ENCODE assay signal across 9 cellular contexts in genomic region chr1:145961109-145961424, GRCh38. TPM values are rescaled to one million over a fixed set of nuclear protein-coding genes. Genes with fewer than 3 reads are reported as not detected.
A peak's percentile ranks its signal among the peaks of the same experiment; 100 is the strongest.
DNase-seq lines count a peak whose midpoint lies in the region; ATAC-seq, FAIRE-seq and TF ChIP-seq lines count a peak whose summit lies in the region.
"Had no signal": no experiment of that assay in that cellular context is flagged by ENCODE, and none has a peak within 500 bp of the region (broad histone marks: within the 10 kb centered on the region; RNA-seq: fewer than 3 reads in every experiment).

No MANE protein-coding gene starts in this region.

- TF ChIP-seq POLR2A in testis (IDR thresholded peaks at IDR 0.05), result no peak

- H3K4me3 ChIP-seq in astrocyte (ENCODE audit: insufficient read depth, low read depth, low read length), result peak overlapping the region; percentile 71
- peak overlapping the region; percentile 39 to 62 (median 56) for H3K4me3 ChIP-seq in liver (ENCODE audit: low read depth in 1 of 3, low read length in 3 of 3)
- H3K4me3 ChIP-seq in testis, result peak overlapping the region; percentile 55 to 68

- no peak for FAIRE-seq in astrocyte (lab: Jason Lieb, UNC)

- peaks cover 2% of the 10 kb centered on the region for H3K36me3 Mint-ChIP-seq in activated CD4-positive, alpha-beta T cell treated with anti-CD3 and anti-CD28 coated beads, Interleukin-2, amount 10 ng/mL, durations not matched to agents 24 days and 14 days (ENCODE audit: low read depth)
- no peaks in the 10 kb centered on the region for H3K36me3 Mint-ChIP-seq in astrocyte (ENCODE audit: low read depth, unreplicated experiment)

- peaks cover 41% of the 10 kb centered on the region for H3K4me1 ChIP-seq in astrocyte (ENCODE audit: insufficient read depth, low read length)
- H3K4me1 ChIP-seq in liver (ENCODE audit: control insufficient read depth in 4 of 4, insufficient read depth in 4 of 4, low read length in 3 of 4), result peaks cover 8 to 72% (median 48%) of the 10 kb centered on the region in 4 donors
- H3K4me1 ChIP-seq in testis, result peaks cover 38% of the 10 kb centered on the region

- H3K4me3 Mint-ChIP-seq in activated CD4-positive, alpha-beta T cell treated with anti-CD3 and anti-CD28 coated beads, Interleukin-2, amount 10 ng/mL, durations not matched to agents 24 days and 14 days, result peak overlapping the region; percentile 98
- H3K4me3 Mint-ChIP-seq in astrocyte (ENCODE audit: unreplicated experiment), result peak overlapping the region; percentile 92

- TF ChIP-seq CTCF in astrocyte (IDR thresholded peaks at IDR 0.05; ENCODE audit: insufficient read depth, low read depth, low read length), result no peak
- TF ChIP-seq CTCF in liver (IDR thresholded peaks at IDR 0.05; ENCODE audit: low read depth, low read length, missing input control), result no peak
- no peak for TF ChIP-seq CTCF in testis (IDR thresholded peaks at IDR 0.05)

- no peak for TF ChIP-seq RAD21 in liver (IDR thresholded peaks at IDR 0.05)

- peak overlapping the region; percentile 60 for H3K27ac Mint-ChIP-seq in activated CD4-positive, alpha-beta T cell treated with anti-CD3 and anti-CD28 coated beads, Interleukin-2, amount 10 ng/mL, durations not matched to agents 24 days and 14 days
- H3K27ac Mint-ChIP-seq in astrocyte (ENCODE audit: unreplicated experiment), result peak overlapping the region; percentile 88

- peaks cover 19% of the 10 kb centered on the region for H3K79me2 ChIP-seq in astrocyte (ENCODE audit: insufficient read depth, low read length)

- ATAC-seq in HG03280 (IDR thresholded peaks at IDR 0.05; ENCODE audit: unreplicated experiment), result no peak

- DNase-seq in activated CD4-positive, alpha-beta T cell treated with anti-CD3 and anti-CD28 coated beads, Interleukin-2, amount 10 ng/mL, durations not matched to agents 24 days and 14 days, result peak; percentile 68
- no peak for DNase-seq in activated CD4-positive, alpha-beta T cell treated with anti-CD3 and anti-CD28 coated beads for 1 hour
- DNase-seq in astrocyte (ENCODE audit: low read depth), result no peak
- no peak for DNase-seq in testis
- no peak for DNase-seq in central memory CD4-positive, alpha-beta T cell
- DNase-seq in foreskin melanocyte, result no peak

- H3K36me3 ChIP-seq in astrocyte (ENCODE audit: insufficient read depth, low read length) (no peaks in the 10 kb centered on the region), liver (ENCODE audit: control insufficient read depth in 4 of 4, insufficient read depth in 3 of 4, low read depth in 1 of 4, low read length in 3 of 4) (no peaks in the 10 kb centered on the region), testis (ENCODE audit: low read depth, missing control alignments) (no peaks in the 10 kb centered on the region)

- no peaks in the 10 kb centered on the region for H3K27me3 ChIP-seq in astrocyte (ENCODE audit: insufficient read depth, low read length)
- H3K27me3 ChIP-seq in liver (ENCODE audit: control insufficient read depth in 4 of 4, insufficient read depth in 4 of 4, low read length in 3 of 4), result no peaks in the 10 kb centered on the region
- H3K27me3 ChIP-seq in testis, result no peaks in the 10 kb centered on the region

- peaks cover 55% of the 10 kb centered on the region for H3K4me1 Mint-ChIP-seq in activated CD4-positive, alpha-beta T cell treated with anti-CD3 and anti-CD28 coated beads, Interleukin-2, amount 10 ng/mL, durations not matched to agents 24 days and 14 days
- H3K4me1 Mint-ChIP-seq in astrocyte (ENCODE audit: low read depth, unreplicated experiment), result peaks cover 34% of the 10 kb centered on the region

- intact Hi-C loops in activated CD4-positive, alpha-beta T cell treated with anti-CD3 and anti-CD28 coated beads, Interleukin-2, amount 10 ng/mL, durations not matched to agents 24 days and 14 days (cut with micrococcal nuclease), result loop anchor here (5.0 kb wide), 1 partner anchor 91 kb away; no protein-coding TSS in a partner anchor
- intact Hi-C loops in testis (cut with DNase I; ENCODE audit: low total_unique reads), result no loop called here

- no peaks in the 10 kb centered on the region for H3K27me3 Mint-ChIP-seq in activated CD4-positive, alpha-beta T cell treated with anti-CD3 and anti-CD28 coated beads, Interleukin-2, amount 10 ng/mL, durations not matched to agents 24 days and 14 days
- H3K27me3 Mint-ChIP-seq in astrocyte (ENCODE audit: low read depth, unreplicated experiment), result no peaks in the 10 kb centered on the region

- H2AFZ ChIP-seq in astrocyte (ENCODE audit: low read depth, low read length), result peak overlapping the region; percentile 96

- WGBS in liver, result 1% methylated on average over 22 of the region's 22 CpGs
- WGBS in testis, 2 donors, result 0% methylated on average over 12 of the region's 22 CpGs; no CpG with 5 or more reads in 1 of the 2 donors

- peak overlapping the region; percentile 73 for H3K9ac ChIP-seq in astrocyte (ENCODE audit: low read length)
- peak overlapping the region in 1 of 2 donors; percentile 49 for H3K9ac ChIP-seq in liver (ENCODE audit: low read depth in 1 of 2, low read length in 2 of 2)

- H3K9me3 ChIP-seq in astrocyte (ENCODE audit: insufficient read depth, low read depth, low read length) (no peaks in the 10 kb centered on the region), liver (ENCODE audit: control insufficient read depth in 4 of 4, low read length in 3 of 4) (no peaks in the 10 kb centered on the region), testis (no peaks in the 10 kb centered on the region)

- no peaks in the 10 kb centered on the region for H4K20me1 ChIP-seq in astrocyte (ENCODE audit: insufficient read depth, low read length)

- peak overlapping the region; percentile 93 for H3K4me2 ChIP-seq in astrocyte (ENCODE audit: low read length)

- H3K9me3 Mint-ChIP-seq in activated CD4-positive, alpha-beta T cell treated with anti-CD3 and anti-CD28 coated beads, Interleukin-2, amount 10 ng/mL, durations not matched to agents 24 days and 14 days, result no peaks in the 10 kb centered on the region
- no peaks in the 10 kb centered on the region for H3K9me3 Mint-ChIP-seq in astrocyte (ENCODE audit: unreplicated experiment)

- H3K27ac ChIP-seq in astrocyte (ENCODE audit: low read depth, low read length) (peak overlapping the region; percentile 12), liver (ENCODE audit: low read depth in 1 of 2, low read length in 2 of 2) (peak overlapping the region; percentile 67 to 86), testis (peak overlapping the region; percentile 84 to 86)

TF ChIP-seq in liver, 16 proteins besides CTCF, POLR2A, EP300 and RAD21:
- TF ChIP-seq FOXA2 (IDR thresholded peaks at IDR 0.05), result no peak
- TF ChIP-seq GABPA (IDR thresholded peaks at IDR 0.05 in 1 of 2, conservative IDR thresholded peaks at IDR 0.05 in 1 of 2), result no peak
- TF ChIP-seq TAF1 (conservative IDR thresholded peaks at IDR 0.05), result no peak
- no peak for TF ChIP-seq HNF4G (IDR thresholded peaks at IDR 0.05)
- TF ChIP-seq JUND (IDR thresholded peaks at IDR 0.05), result no peak
- no peak for TF ChIP-seq SP1 (IDR thresholded peaks at IDR 0.05)
- no peak for TF ChIP-seq EGR1 (IDR thresholded peaks at IDR 0.05; ENCODE audit: low read depth in 2 of 2)
- TF ChIP-seq MAX (IDR thresholded peaks at IDR 0.05), result no peak
TF ChIP-seq in liver: peak in this region for 0.

RNA-seq across cellular contexts. Expression of gene LIX1L, which starts 3.2 kb away (rescaled TPM):
- 37.8 and 38.4 TPM in 2 replicates for total RNA-seq in activated CD4-positive, alpha-beta T cell treated with anti-CD3 and anti-CD28 coated beads, Interleukin-2, amount 10 ng/mL, durations not matched to agents 24 days and 14 days
- total RNA-seq in astrocyte, result 35.4 and 37.2 TPM in 2 replicates
- total RNA-seq in liver, result 1 to 10 TPM; 6.5 to 8.6 TPM
- 1 to 10 TPM; 4.6 to 6.0 TPM for polyA plus RNA-seq in liver
- total RNA-seq in testis, result 10 to 100 TPM; 15.8 to 20.6 TPM
- polyA plus RNA-seq in testis (ENCODE audit: insufficient read depth, low read depth, low replicate concordance), result 16.6 TPM

RNA-seq across cellular contexts. Expression of gene ANKRD34A, which starts 3.3 kb away (rescaled TPM):
- total RNA-seq in activated CD4-positive, alpha-beta T cell treated with anti-CD3 and anti-CD28 coated beads, Interleukin-2, amount 10 ng/mL, durations not matched to agents 24 days and 14 days, result 4.8 and 5.2 TPM in 2 replicates
- total RNA-seq in astrocyte (5.8 and 6.3 TPM in 2 replicates), liver (under 1 TPM in 1 of 2 donors, not detected in 1; 0.17 TPM), testis (under 1 TPM; 0.31 to 0.43 TPM)
- polyA plus RNA-seq in liver (under 1 TPM; 0.06 to 0.13 TPM), testis (ENCODE audit: insufficient read depth, low read depth, low replicate concordance) (0.51 TPM)
- total RNA-seq: Daoy had no signal

RNA-seq across cellular contexts. Expression of gene POLR3GL, which starts 3.4 kb away (rescaled TPM):
- total RNA-seq in activated CD4-positive, alpha-beta T cell treated with anti-CD3 and anti-CD28 coated beads, Interleukin-2, amount 10 ng/mL, durations not matched to agents 24 days and 14 days, result 12.1 and 12.6 TPM in 2 replicates
- 19.2 and 20.5 TPM in 2 replicates for total RNA-seq in astrocyte
- total RNA-seq in liver, result 10 to 100 TPM; 11.9 to 12.7 TPM
- polyA plus RNA-seq in liver, result 10 to 100 TPM; 19.8 to 23.4 TPM
- 10 to 100 TPM; 20.9 to 23.5 TPM for total RNA-seq in testis
- 37.9 TPM for polyA plus RNA-seq in testis (ENCODE audit: insufficient read depth, low read depth, low replicate concordance)

RNA-seq across cellular contexts. Expression of gene RBM8A, which starts 33.8 kb away (rescaled TPM):
- total RNA-seq in activated CD4-positive, alpha-beta T cell treated with anti-CD3 and anti-CD28 coated beads, Interleukin-2, amount 10 ng/mL, durations not matched to agents 24 days and 14 days, result 326 and 355 TPM in 2 replicates
- 157 and 177 TPM in 2 replicates for total RNA-seq in astrocyte
- total RNA-seq in liver, result 10 to 100 TPM; 48.8 to 62.5 TPM
- polyA plus RNA-seq in liver, result 10 to 100 TPM; 52.6 to 66.2 TPM
- 100 to 1,000 TPM; 158 to 174 TPM for total RNA-seq in testis
- polyA plus RNA-seq in testis (ENCODE audit: insufficient read depth, low read depth, low replicate concordance), result 123 TPM

RNA-seq across cellular contexts. Expression of gene TXNIP, which starts 35.3 kb away (rescaled TPM):
- 83.4 and 85.2 TPM in 2 replicates for total RNA-seq in activated CD4-positive, alpha-beta T cell treated with anti-CD3 and anti-CD28 coated beads, Interleukin-2, amount 10 ng/mL, durations not matched to agents 24 days and 14 days
- 157 and 217 TPM in 2 replicates for total RNA-seq in astrocyte
- 100 to 1,000 TPM in 1 of 2 donors, 10 to 100 TPM in 1; 84.7 to 223 TPM for total RNA-seq in liver
- 10 to 100 TPM; 53.8 to 99.2 TPM for polyA plus RNA-seq in liver
- 100 to 1,000 TPM; 268 to 328 TPM for total RNA-seq in testis
- polyA plus RNA-seq in testis (ENCODE audit: insufficient read depth, low read depth, low replicate concordance), result 274 TPM

Comparison
In these comparisons a context has a peak if more than half of its experiments do, and no peak if none do; other contexts are left out.
1. H3K27ac ChIP-seq: peak in every context shown above with its lines; median percentile 85 in testis; 76 in liver; 12 in astrocyte.